Comparison of ENCODE assay signal across 9 cellular contexts in genomic region chr22:24434472-24435322, GRCh38. TPM values are rescaled to one million over a fixed set of nuclear protein-coding genes. Genes with fewer than 3 reads are reported as not detected.
DNase-seq lines count a peak whose midpoint lies in the region; ATAC-seq and TF ChIP-seq lines count a peak whose summit lies in the region.
"Had no signal": no experiment of that assay in that cellular context is flagged by ENCODE, and none has a peak within 500 bp of the region (broad histone marks: within the 10 kb centered on the region; RNA-seq: fewer than 3 reads in every experiment).

No MANE protein-coding gene starts in this region.

- no peaks in the 10 kb centered on the region for H3K9me3 Mint-ChIP-seq in nephron

- in situ Hi-C loops in brain microvascular endothelial cell (cut with HindIII; ENCODE audit: low pct_ligation_motif_present, low sequenced_read_pairs) = no loop called here

- DNase-seq in T-helper 9 cell (peak; percentile 51), brain microvascular endothelial cell (peak; percentile 37), upper lobe of left lung (peak in 1 of 2 donors; percentile 56), NCI-H1048 (lab: John Stamatoyannopoulos, UW) (no peak), MG63 (no peak)

- peak overlapping the region; percentile 15 to 87 (median 83) for H3K27ac Mint-ChIP-seq in nephron

- peaks cover 45% of the 10 kb centered on the region for H3K4me1 Mint-ChIP-seq in nephron

- ATAC-seq in GM18873 (IDR thresholded peaks at IDR 0.05; ENCODE audit: low FRiP score, unreplicated experiment) (peak; percentile 45), HG03097 (IDR thresholded peaks at IDR 0.05; ENCODE audit: low FRiP score, unreplicated experiment) (peak; percentile 50), upper lobe of left lung (ENCODE audit: low FRiP score in 2 of 2) (peak; percentile 31 to 34)

- H3K36me3 ChIP-seq in brain microvascular endothelial cell (replicated peaks) = no peaks in the 10 kb centered on the region
- H3K36me3 ChIP-seq in upper lobe of left lung = peaks cover 0 to 6% (median 0%) of the 10 kb centered on the region in 4 donors
- no peaks in the 10 kb centered on the region for H3K36me3 ChIP-seq in MG63
- H3K36me3 ChIP-seq: suprapubic skin had no signal

- TF ChIP-seq CTCF in brain microvascular endothelial cell (IDR thresholded peaks at IDR 0.05; ENCODE audit: low read depth, low read length, missing control alignments) = no peak
- TF ChIP-seq CTCF in nephron (IDR thresholded peaks at IDR 0.05; ENCODE audit: unreplicated experiment in 3 of 3) = no peak
- no peak for TF ChIP-seq CTCF in upper lobe of left lung (IDR thresholded peaks at IDR 0.05)

- H3K4me3 ChIP-seq in brain microvascular endothelial cell (ENCODE audit: low read depth, low read length) (no peak overlapping the region), upper lobe of left lung (no peak overlapping the region), MG63 (no peak overlapping the region)
- H3K4me3 ChIP-seq: suprapubic skin had no signal

- H3K9me3 ChIP-seq in upper lobe of left lung (no peaks in the 10 kb centered on the region), MG63 (no peaks in the 10 kb centered on the region)
- H3K9me3 ChIP-seq: suprapubic skin had no signal

- peaks cover 51 to 62% (median 53%) of the 10 kb centered on the region in 4 donors for H3K4me1 ChIP-seq in upper lobe of left lung

- H3K36me3 Mint-ChIP-seq in nephron (ENCODE audit: low read depth) = no peaks in the 10 kb centered on the region

- 41 to 55% methylated on average over 10 to 16 of the region's 16 CpGs for WGBS in upper lobe of left lung, 2 donors

- H3K27ac ChIP-seq in brain microvascular endothelial cell = no peak overlapping the region
- peak overlapping the region; percentile 69 to 85 (median 80) for H3K27ac ChIP-seq in upper lobe of left lung
- H3K27ac ChIP-seq: suprapubic skin had no signal

- peaks cover 8% of the 10 kb centered on the region for H3K27me3 Mint-ChIP-seq in nephron (ENCODE audit: low read depth)

- TF ChIP-seq POLR2A in upper lobe of left lung (IDR thresholded peaks at IDR 0.05) = no peak

- peak overlapping the region in 1 of 3 experiments; percentile 26 for H3K4me3 Mint-ChIP-seq in nephron

- H3K27me3 ChIP-seq in brain microvascular endothelial cell (replicated peaks) (no peaks in the 10 kb centered on the region), upper lobe of left lung (no peaks in the 10 kb centered on the region), MG63 (no peaks in the 10 kb centered on the region)
- H3K27me3 ChIP-seq: suprapubic skin had no signal

- TF ChIP-seq EP300 in upper lobe of left lung (IDR thresholded peaks at IDR 0.05) = peak in 1 of 4 donors; percentile 36

RNA-seq across cellular contexts. Expression of gene ADORA2A, which starts 7.3 kb away (rescaled TPM):
- 10 to 100 TPM in 2 of 6 donors, 1 to 10 TPM in 4; 7.3 to 20.9 (median 8.8) TPM for total RNA-seq in upper lobe of left lung
- 0.16 and 2.0 TPM in 2 replicates for total RNA-seq in MG63 (2014; rRNA removed; shearing (Covaris generic); ENCODE audit: low replicate concordance)

Comparison
In these comparisons a context has a peak if more than half of its experiments do, and no peak if none do; other contexts are left out.
1. DNase-seq: peak in T-helper 9 cell (single experiment) and brain microvascular endothelial cell (single experiment); none in NCI-H1048 (single experiment) and MG63 (single experiment).
2. Peak in every context shown above with its lines, with median percentiles within 50 percentile points of each other: ATAC-seq.